Comparison of ENCODE assay signal across 13 cellular contexts in genomic region chr20:53995949-53996348, GRCh38.
DNase-seq lines count a peak whose midpoint lies in the region; ATAC-seq lines count a peak whose summit lies in the region.
"Had no signal": no experiment of that assay in that cellular context is flagged by ENCODE, and none has a peak within 500 bp of the region (broad histone marks: within the 10 kb centered on the region; RNA-seq: fewer than 3 reads in every experiment).

No MANE protein-coding gene starts in this region.

- DNase-seq in astrocyte of the hippocampus (ENCODE audit: low read depth, low spot score) (peak; percentile 10), medulla oblongata (ENCODE audit: extremely low spot score) (peak; percentile 27), sciatic nerve (ENCODE audit: low spot score) (no peak)
- DNase-seq in effector memory CD4-positive, alpha-beta T cell, result no peak
- no peak for DNase-seq in activated T-cell treated with anti-CD3 and anti-CD28 coated beads, Interleukin-2, amount 50 U/mL, for 72 hours
- DNase-seq in CD4-positive, alpha-beta memory T cell, result no peak
- DNase-seq in activated naive CD4-positive, alpha-beta T cell treated with anti-CD3 and anti-CD28 coated beads, Interleukin-2, amount 50 U/mL, for 72 hours (ENCODE audit: low spot score in 2 of 2), result no peak
- DNase-seq: Calu3, DMS 273 treated with DMSO at 0.1 percent for 48 hours, H7 had no signal

- CTCF ChIA-PET in CD4-positive, alpha-beta memory T cell (lab: Charles Lee; ENCODE audit: partially characterized antibody), result no interaction called here

- peaks cover 8% of the 10 kb centered on the region for H3K9me3 ChIP-seq in effector memory CD4-positive, alpha-beta T cell (ENCODE audit: control insufficient read depth, low read length)
- peaks cover 0 to 2% of the 10 kb centered on the region in 2 donors for H3K9me3 ChIP-seq in CD4-positive, alpha-beta memory T cell (ENCODE audit: control insufficient read depth in 1 of 2, low read length in 2 of 2)
- H3K9me3 ChIP-seq: A549 had no signal

- no peaks in the 10 kb centered on the region for H3K4me1 Mint-ChIP-seq in activated T-cell treated with anti-CD3 and anti-CD28 coated beads, Interleukin-2, amount 50 U/mL, for 72 hours (ENCODE audit: low read depth)
- peaks cover 1 to 9% (median 5%) of the 10 kb centered on the region in 4 donors for H3K4me1 Mint-ChIP-seq in CD4-positive, alpha-beta memory T cell
- H3K4me1 Mint-ChIP-seq: GM23338 had no signal

- no peak overlapping the region for H3K27ac Mint-ChIP-seq in activated T-cell treated with anti-CD3 and anti-CD28 coated beads, Interleukin-2, amount 50 U/mL, for 72 hours
- H3K27ac Mint-ChIP-seq in CD4-positive, alpha-beta memory T cell, result no peak overlapping the region
- no peak overlapping the region for H3K27ac Mint-ChIP-seq in activated naive CD4-positive, alpha-beta T cell treated with anti-CD3 and anti-CD28 coated beads, Interleukin-2, amount 50 U/mL, for 72 hours
- H3K27ac Mint-ChIP-seq: GM23338 had no signal

- no peaks in the 10 kb centered on the region for H3K36me3 ChIP-seq in effector memory CD4-positive, alpha-beta T cell (ENCODE audit: control insufficient read depth, insufficient read depth, low read length)
- H3K36me3 ChIP-seq in CD4-positive, alpha-beta memory T cell (ENCODE audit: insufficient read depth, low read length), result no peaks in the 10 kb centered on the region

- no peaks in the 10 kb centered on the region for H3K4me1 ChIP-seq in effector memory CD4-positive, alpha-beta T cell (ENCODE audit: control insufficient read depth, insufficient read depth, low read length, poor library complexity, severe bottlenecking)
- no peaks in the 10 kb centered on the region for H3K4me1 ChIP-seq in CD4-positive, alpha-beta memory T cell (ENCODE audit: insufficient read depth, low read length)
- H3K4me1 ChIP-seq: A549 had no signal

- no peak overlapping the region for H3K27ac ChIP-seq in effector memory CD4-positive, alpha-beta T cell (ENCODE audit: insufficient read depth, low read length, poor library complexity, severe bottlenecking)
- no peak overlapping the region for H3K27ac ChIP-seq in CD4-positive, alpha-beta memory T cell (ENCODE audit: low read depth, low read length)
- H3K27ac ChIP-seq: A549 had no signal

- intact Hi-C loops in sciatic nerve (cut with DNase I), result no loop called here
- intact Hi-C loops in CD4-positive, alpha-beta memory T cell (cut with micrococcal nuclease), result no loop called here

- H3K4me3 Mint-ChIP-seq in activated T-cell treated with anti-CD3 and anti-CD28 coated beads, Interleukin-2, amount 50 U/mL, for 72 hours, result no peak overlapping the region
- H3K4me3 Mint-ChIP-seq in CD4-positive, alpha-beta memory T cell, result no peak overlapping the region
- H3K4me3 Mint-ChIP-seq: GM23338 had no signal

- POLR2A ChIA-PET in CD4-positive, alpha-beta memory T cell (lab: Charles Lee; ENCODE audit: partially characterized antibody), result no interaction called here

- peaks cover 7 to 9% of the 10 kb centered on the region in 2 donors for H3K9me3 Mint-ChIP-seq in activated T-cell treated with anti-CD3 and anti-CD28 coated beads, Interleukin-2, amount 50 U/mL, for 72 hours
- peaks cover 0 to 22% (median 18%) of the 10 kb centered on the region in 8 donors for H3K9me3 Mint-ChIP-seq in CD4-positive, alpha-beta memory T cell
- peaks cover 9 to 14% of the 10 kb centered on the region in 2 donors for H3K9me3 Mint-ChIP-seq in activated naive CD4-positive, alpha-beta T cell treated with anti-CD3 and anti-CD28 coated beads, Interleukin-2, amount 50 U/mL, for 72 hours
- H3K9me3 Mint-ChIP-seq: GM23338 had no signal

- ATAC-seq in sciatic nerve, result peak; percentile 51
- no peak for ATAC-seq in activated T-cell treated with anti-CD3 and anti-CD28 coated beads, Interleukin-2, amount 50 U/mL, for 72 hours (replicated peaks in 1 of 2)
- no peak for ATAC-seq in activated naive CD4-positive, alpha-beta T cell treated with anti-CD3 and anti-CD28 coated beads, Interleukin-2, amount 50 U/mL, for 72 hours
- ATAC-seq: A549, GM23338, HepG2 had no signal

- H3K27me3 ChIP-seq in effector memory CD4-positive, alpha-beta T cell (replicated peaks; ENCODE audit: control insufficient read depth, insufficient read depth, low read length, poor library complexity, severe bottlenecking), result no peaks in the 10 kb centered on the region
- no peaks in the 10 kb centered on the region for H3K27me3 ChIP-seq in CD4-positive, alpha-beta memory T cell (ENCODE audit: insufficient read depth, low read length)

- no peak overlapping the region for H3K4me3 ChIP-seq in effector memory CD4-positive, alpha-beta T cell (ENCODE audit: insufficient read depth, low read depth, low read length, poor library complexity, severe bottlenecking)
- no peak overlapping the region for H3K4me3 ChIP-seq in CD4-positive, alpha-beta memory T cell (ENCODE audit: low read length in 2 of 2)
- H3K4me3 ChIP-seq: A549, GM23338 had no signal

- H3K36me3 Mint-ChIP-seq in activated T-cell treated with anti-CD3 and anti-CD28 coated beads, Interleukin-2, amount 50 U/mL, for 72 hours (ENCODE audit: insufficient read depth in 2 of 2), result peaks cover 4% of the 10 kb centered on the region in 2 donors
- peaks cover 1 to 5% of the 10 kb centered on the region in 2 donors for H3K36me3 Mint-ChIP-seq in CD4-positive, alpha-beta memory T cell
- H3K36me3 Mint-ChIP-seq in activated naive CD4-positive, alpha-beta T cell treated with anti-CD3 and anti-CD28 coated beads, Interleukin-2, amount 50 U/mL, for 72 hours, result peaks cover 9 to 10% of the 10 kb centered on the region in 2 donors

- H3K27me3 Mint-ChIP-seq in activated T-cell treated with anti-CD3 and anti-CD28 coated beads, Interleukin-2, amount 50 U/mL, for 72 hours (ENCODE audit: low read depth), result peaks cover 35% of the 10 kb centered on the region
- H3K27me3 Mint-ChIP-seq in CD4-positive, alpha-beta memory T cell, result peaks cover 17 to 27% of the 10 kb centered on the region in 2 donors

Comparison
In these comparisons a context has a peak if more than half of its experiments do, and no peak if none do; other contexts are left out.
1. DNase-seq: peak in astrocyte of the hippocampus (single experiment) and medulla oblongata (single experiment); none in sciatic nerve (single experiment), effector memory CD4-positive, alpha-beta T cell (0 of 3), activated T-cell treated with anti-CD3 and anti-CD28 coated beads, Interleukin-2, amount 50 U/mL, for 72 hours (0 of 2), CD4-positive, alpha-beta memory T cell (0 of 5) and activated naive CD4-positive, alpha-beta T cell treated with anti-CD3 and anti-CD28 coated beads, Interleukin-2, amount 50 U/mL, for 72 hours (0 of 2).